8 cellular contexts compared by ENCODE assay signal in genomic region chr16:3716831-3717234, GRCh38. TPM values are rescaled to one million over a fixed set of nuclear protein-coding genes. Genes with fewer than 3 reads are reported as not detected.
DNase-seq lines count a peak whose midpoint lies in the region; ATAC-seq and TF ChIP-seq lines count a peak whose summit lies in the region.

No MANE protein-coding gene starts in this region.

- DNase-seq in AG20443 (ENCODE audit: low spot score) (peak; percentile 51), SJSA1 (ENCODE audit: low read depth in 1 of 2, low spot score in 2 of 2) (no peak), lower leg skin (ENCODE audit: low spot score in 2 of 2) (no peak), hippocampal formation (lab: John Stamatoyannopoulos, UW) (no peak)
- DNase-seq in central memory CD8-positive, alpha-beta T cell (ENCODE audit: low spot score in 2 of 2): peak in 1 of 2 donors; percentile 19
- DNase-seq in stimulated activated CD8-positive, alpha-beta memory T cell treated with anti-CD3 and anti-CD28 coated beads, Interleukin-15, amount 100 ng/mL, for 48 hours (ENCODE audit: low read depth in 2 of 2): peak; percentile 12 to 15

- no peak for TF ChIP-seq CTCF in lower leg skin (IDR thresholded peaks at IDR 0.05)

- H3K36me3 Mint-ChIP-seq in central memory CD8-positive, alpha-beta T cell (ENCODE audit: insufficient read depth): peaks cover 4% of the 10 kb centered on the region

- peak; percentile 25 for ATAC-seq in GM18868 (IDR thresholded peaks at IDR 0.05; ENCODE audit: unreplicated experiment)
- peak; percentile 26 for ATAC-seq in HG03280 (IDR thresholded peaks at IDR 0.05; ENCODE audit: unreplicated experiment)
- ATAC-seq in central memory CD8-positive, alpha-beta T cell (replicated peaks; ENCODE audit: extremely low read depth, poor library complexity, severe bottlenecking): peak; percentile 39

- H3K4me3 Mint-ChIP-seq in central memory CD8-positive, alpha-beta T cell: peak overlapping the region; percentile 86

- H3K27me3 ChIP-seq in SJSA1 (replicated peaks): no peaks in the 10 kb centered on the region

- H3K9me3 ChIP-seq in SJSA1 (replicated peaks): peaks cover 5% of the 10 kb centered on the region; the same call in 1 of the 2 replicates

- H3K9me3 Mint-ChIP-seq in central memory CD8-positive, alpha-beta T cell: no peaks in the 10 kb centered on the region

- peak overlapping the region; percentile 39 for H3K27ac Mint-ChIP-seq in central memory CD8-positive, alpha-beta T cell (ENCODE audit: low read depth)

- H3K4me1 ChIP-seq in SJSA1 (replicated peaks): peaks cover 13% of the 10 kb centered on the region

- TF ChIP-seq POLR2A in lower leg skin (IDR thresholded peaks at IDR 0.05): no peak

- WGBS in lower leg skin, 2 donors: 1% methylated on average over 23 to 30 of the region's 34 CpGs

- intact Hi-C loops in lower leg skin (cut with DNase I; ENCODE audit: low total_unique reads): no loop called here

- H3K4me3 ChIP-seq in SJSA1: peak overlapping the region; percentile 96
- peak overlapping the region; percentile 94 for H3K4me3 ChIP-seq in lower leg skin (ENCODE audit: low read depth, poor library complexity, severe bottlenecking)

- peaks cover 36% of the 10 kb centered on the region for H3K4me1 Mint-ChIP-seq in central memory CD8-positive, alpha-beta T cell

- peak overlapping the region; percentile 84 for H3K27ac ChIP-seq in SJSA1

- no peaks in the 10 kb centered on the region for H3K27me3 Mint-ChIP-seq in central memory CD8-positive, alpha-beta T cell

- H3K36me3 ChIP-seq in SJSA1: peaks cover 15% of the 10 kb centered on the region; the same call in 1 of the 2 replicates

RNA-seq across cellular contexts. Expression of gene TRAP1, which starts 0.5 kb away (rescaled TPM):
- total RNA-seq in SJSA1 (2014; rRNA removed; shearing (Covaris generic)): 50.7 and 54.2 TPM in 2 replicates
- total RNA-seq in lower leg skin: 10 to 100 TPM; 56.2 to 94.1 (median 67.4) TPM

Comparison
In these comparisons a context has a peak if more than half of its experiments do, and no peak if none do; other contexts are left out.
1. DNase-seq: peak in AG20443 (single experiment) and stimulated activated CD8-positive, alpha-beta memory T cell treated with anti-CD3 and anti-CD28 coated beads, Interleukin-15, amount 100 ng/mL, for 48 hours (2 of 2); none in SJSA1 (0 of 2), lower leg skin (0 of 2) and hippocampal formation (0 of 2).
2. Peak in every context shown above with its lines, with median percentiles within 50 percentile points of each other: ATAC-seq.